In genomic region chr12:77236066-77236465, GRCh38 we compare ENCODE assay signal across 22 cellular contexts.
"Had no signal": no experiment of that assay in that cellular context is flagged by ENCODE, and none has a peak within 500 bp of the region (broad histone marks: within the 10 kb centered on the region; RNA-seq: fewer than 3 reads in every experiment).

No MANE protein-coding gene starts in this region.

- DNase-seq: activated CD8-positive, alpha-beta memory T cell treated with anti-CD3 and anti-CD28 coated beads for 24 hours; activated CD8-positive, alpha-beta memory T cell treated with anti-CD3 and anti-CD28 coated beads, Interleukin-2, amount 50 U/mL, for 4 hours; activated naive CD4-positive, alpha-beta T cell treated with Interleukin-2 at 50 U/mL for 16 hours; activated naive CD8-positive, alpha-beta T cell treated with anti-CD3 and anti-CD28 coated beads for 36 hours; activated T-cell treated with anti-CD3 and anti-CD28 coated beads, Interleukin-2, amount 50 U/mL, for 4 hours; amniotic stem cell; brain microvascular endothelial cell; central memory CD4-positive, alpha-beta T cell; effector memory CD4-positive, alpha-beta T cell; foreskin keratinocyte; natural killer cell; stimulated activated CD4-positive, alpha-beta T cell treated with anti-CD3 and anti-CD28 coated beads, Interleukin-4, amount 100 ng/mL, for 24 hours; stimulated activated naive CD4-positive, alpha-beta T cell treated with Interleukin-2 at 50 U/mL for 16 hours; T1000 had no signal

- H3K4me3 ChIP-seq: lung, prostate gland, right atrium auricular region, thoracic aorta had no signal

- H3K9me3 ChIP-seq: prostate gland, right atrium auricular region, thoracic aorta had no signal

- H3K36me3 Mint-ChIP-seq: activated naive CD8-positive, alpha-beta T cell treated with anti-CD3 and anti-CD28 coated beads for 36 hours; mesothelial cell of epicardium; natural killer cell; WTC11 had no signal

- H3K4me3 Mint-ChIP-seq: activated naive CD8-positive, alpha-beta T cell treated with anti-CD3 and anti-CD28 coated beads for 36 hours; activated T-cell treated with anti-CD3 and anti-CD28 coated beads, Interleukin-2, amount 50 U/mL, for 4 hours; mesothelial cell of epicardium; natural killer cell; T-helper 1 cell treated with Interleukin-12 subunit alpha and Interleukin-12 subunit beta and Interleukin-4 antibody, amounts not matched to agents 30 μg/mL and 1 μg/mL, for 36 hours; WTC11 had no signal

- H3K27ac Mint-ChIP-seq: activated naive CD8-positive, alpha-beta T cell treated with anti-CD3 and anti-CD28 coated beads for 36 hours; mesothelial cell of epicardium; natural killer cell; T-helper 1 cell treated with Interleukin-12 subunit alpha and Interleukin-12 subunit beta and Interleukin-4 antibody, amounts not matched to agents 30 μg/mL and 1 μg/mL, for 36 hours; WTC11 had no signal

- H3K9me3 Mint-ChIP-seq: mesothelial cell of epicardium; T-helper 1 cell treated with Interleukin-12 subunit alpha and Interleukin-12 subunit beta and Interleukin-4 antibody, amounts not matched to agents 30 μg/mL and 1 μg/mL, for 36 hours had no signal

- H3K27ac ChIP-seq: brain microvascular endothelial cell, foreskin keratinocyte, prostate gland, right atrium auricular region, thoracic aorta had no signal

- H3K27me3 ChIP-seq: brain microvascular endothelial cell, foreskin keratinocyte, right atrium auricular region had no signal

- H3K4me1 Mint-ChIP-seq: activated naive CD8-positive, alpha-beta T cell treated with anti-CD3 and anti-CD28 coated beads for 36 hours; natural killer cell had no signal

- ATAC-seq: activated T-cell treated with anti-CD3 and anti-CD28 coated beads, Interleukin-2, amount 50 U/mL, for 4 hours; foreskin keratinocyte; left lobe of liver; natural killer cell; WTC11 had no signal

- H3K36me3 ChIP-seq: brain microvascular endothelial cell, prostate gland, right atrium auricular region, thoracic aorta had no signal

- H3K4me1 ChIP-seq: prostate gland had no signal
